Comparison of ENCODE assay signal across 1 cellular context in genomic region chr2:71256421-71256820, GRCh38.
TF ChIP-seq lines count a peak whose summit lies in the region.

No MANE protein-coding gene starts in this region.

TF ChIP-seq in H1, 55 proteins besides CTCF, POLR2A, EP300 and RAD21:
- TF ChIP-seq CHD1 (IDR thresholded peaks at IDR 0.05; ENCODE audit: low read depth, low read length) = no peak
- no peak for TF ChIP-seq CREB1 (IDR thresholded peaks at IDR 0.05)
- TF ChIP-seq CBX5 (IDR thresholded peaks at IDR 0.05; ENCODE audit: low read depth, low read length) = no peak
- no peak for TF ChIP-seq BRCA1 (IDR thresholded peaks at IDR 0.05; ENCODE audit: low read depth, low read length)
- no peak for TF ChIP-seq ZNF274 (IDR thresholded peaks at IDR 0.05; ENCODE audit: borderline replicate concordance, extremely low read depth, low read length)
- TF ChIP-seq FOSL1 (IDR thresholded peaks at IDR 0.05; ENCODE audit: insufficient read depth, low read depth, low read length) = no peak
